1 cellular context compared by ENCODE assay signal in the genomic region with DNA sequence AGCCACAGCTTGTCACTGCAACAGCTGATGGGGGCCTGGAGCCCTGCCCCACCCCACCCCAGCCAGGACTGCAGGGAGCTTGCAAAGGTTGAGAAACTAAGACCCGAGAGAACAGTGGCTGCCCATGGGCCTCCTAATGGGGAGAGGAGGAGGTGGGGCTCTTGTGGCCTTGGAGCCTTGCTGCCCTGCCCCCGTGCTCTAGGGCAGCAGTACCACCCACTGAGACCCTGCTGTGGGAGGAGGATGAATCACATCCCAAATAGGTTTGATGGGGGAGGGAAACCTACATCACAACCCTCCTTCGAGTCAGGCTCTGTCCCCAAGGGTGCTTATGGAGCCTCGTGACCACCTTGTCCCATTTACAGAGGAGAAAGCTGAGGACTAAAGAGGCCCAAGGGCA.
TF ChIP-seq lines count a peak whose summit lies in the region.

No MANE protein-coding gene starts in this region.

TF ChIP-seq in HEK293, 187 proteins besides CTCF, POLR2A, EP300 and RAD21 (continued from another document):
- TF ChIP-seq, protein P1, sequence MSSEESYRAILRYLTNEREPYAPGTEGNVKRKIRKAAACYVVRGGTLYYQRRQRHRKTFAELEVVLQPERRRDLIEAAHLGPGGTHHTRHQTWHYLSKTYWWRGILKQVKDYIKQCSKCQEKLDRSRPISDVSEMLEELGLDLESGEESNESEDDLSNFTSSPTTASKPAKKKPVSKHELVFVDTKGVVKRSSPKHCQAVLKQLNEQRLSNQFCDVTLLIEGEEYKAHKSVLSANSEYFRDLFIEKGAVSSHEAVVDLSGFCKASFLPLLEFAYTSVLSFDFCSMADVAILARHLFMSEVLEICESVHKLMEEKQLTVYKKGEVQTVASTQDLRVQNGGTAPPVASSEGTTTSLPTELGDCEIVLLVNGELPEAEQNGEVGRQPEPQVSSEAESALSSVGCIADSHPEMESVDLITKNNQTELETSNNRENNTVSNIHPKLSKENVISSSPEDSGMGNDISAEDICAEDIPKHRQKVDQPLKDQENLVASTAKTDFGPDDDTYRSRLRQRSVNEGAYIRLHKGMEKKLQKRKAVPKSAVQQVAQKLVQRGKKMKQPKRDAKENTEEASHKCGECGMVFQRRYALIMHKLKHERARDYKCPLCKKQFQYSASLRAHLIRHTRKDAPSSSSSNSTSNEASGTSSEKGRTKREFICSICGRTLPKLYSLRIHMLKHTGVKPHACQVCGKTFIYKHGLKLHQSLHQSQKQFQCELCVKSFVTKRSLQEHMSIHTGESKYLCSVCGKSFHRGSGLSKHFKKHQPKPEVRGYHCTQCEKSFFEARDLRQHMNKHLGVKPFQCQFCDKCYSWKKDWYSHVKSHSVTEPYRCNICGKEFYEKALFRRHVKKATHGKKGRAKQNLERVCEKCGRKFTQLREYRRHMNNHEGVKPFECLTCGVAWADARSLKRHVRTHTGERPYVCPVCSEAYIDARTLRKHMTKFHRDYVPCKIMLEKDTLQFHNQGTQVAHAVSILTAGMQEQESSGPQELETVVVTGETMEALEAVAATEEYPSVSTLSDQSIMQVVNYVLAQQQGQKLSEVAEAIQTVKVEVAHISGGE (tag by site-specific recombination; conservative IDR thresholded peaks at IDR 0.05; ENCODE audit: low read depth) = no peak
- TF ChIP-seq SALL2 (tag by site-specific recombination; IDR thresholded peaks at IDR 0.05; ENCODE audit: borderline replicate concordance) = no peak
- TF ChIP-seq SP3 (tag by site-specific recombination; IDR thresholded peaks at IDR 0.05) = no peak
- no peak for TF ChIP-seq MZF1 (tag by site-specific recombination; IDR thresholded peaks at IDR 0.05; ENCODE audit: borderline replicate concordance)
- no peak for TF ChIP-seq ZNF48 (tag by site-specific recombination; IDR thresholded peaks at IDR 0.05)
- TF ChIP-seq BCL11B (tag by site-specific recombination; IDR thresholded peaks at IDR 0.05; ENCODE audit: low read depth) = no peak
- TF ChIP-seq ZFHX2 (tag by site-specific recombination; conservative IDR thresholded peaks at IDR 0.05) = peak; percentile 98
- no peak for TF ChIP-seq ZNF423 (tag by site-specific recombination; IDR thresholded peaks at IDR 0.05)
- TF ChIP-seq SP7 (tag by site-specific recombination; IDR thresholded peaks at IDR 0.05) = 0 out of 2 replicates have a peak, but pooled peaks have one; percentile 20
- TF ChIP-seq ZNF596 (tag by site-specific recombination; IDR thresholded peaks at IDR 0.05) = no peak
- no peak for TF ChIP-seq REPIN1 (tag by site-specific recombination; IDR thresholded peaks at IDR 0.05; ENCODE audit: low read depth)
- no peak for TF ChIP-seq ZNF391 (tag by site-specific recombination; IDR thresholded peaks at IDR 0.05; ENCODE audit: borderline replicate concordance, low read depth)
- TF ChIP-seq, protein P2, sequence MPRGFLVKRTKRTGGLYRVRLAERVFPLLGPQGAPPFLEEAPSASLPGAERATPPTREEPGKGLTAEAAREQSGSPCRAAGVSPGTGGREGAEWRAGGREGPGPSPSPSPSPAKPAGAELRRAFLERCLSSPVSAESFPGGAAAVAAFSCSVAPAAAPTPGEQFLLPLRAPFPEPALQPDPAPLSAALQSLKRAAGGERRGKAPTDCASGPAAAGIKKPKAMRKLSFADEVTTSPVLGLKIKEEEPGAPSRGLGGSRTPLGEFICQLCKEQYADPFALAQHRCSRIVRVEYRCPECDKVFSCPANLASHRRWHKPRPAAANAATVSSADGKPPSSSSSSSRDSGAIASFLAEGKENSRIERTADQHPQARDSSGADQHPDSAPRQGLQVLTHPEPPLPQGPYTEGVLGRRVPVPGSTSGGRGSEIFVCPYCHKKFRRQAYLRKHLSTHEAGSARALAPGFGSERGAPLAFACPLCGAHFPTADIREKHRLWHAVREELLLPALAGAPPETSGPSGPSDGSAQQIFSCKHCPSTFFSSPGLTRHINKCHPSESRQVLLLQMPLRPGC (tag by site-specific recombination; IDR thresholded peaks at IDR 0.05) = no peak
- 0 out of 2 replicates have a peak, but pooled peaks have one; percentile 12 for TF ChIP-seq SP2 (tag by site-specific recombination; IDR thresholded peaks at IDR 0.05)
- no peak for TF ChIP-seq ZNF623 (tag by site-specific recombination; IDR thresholded peaks at IDR 0.05)
- TF ChIP-seq ZNF266 (tag by site-specific recombination; IDR thresholded peaks at IDR 0.05; ENCODE audit: low read depth) = no peak
- no peak for TF ChIP-seq ZNF23 (tag by site-specific recombination; IDR thresholded peaks at IDR 0.05; ENCODE audit: borderline replicate concordance)
- no peak for TF ChIP-seq ZNF777 (tag by site-specific recombination; IDR thresholded peaks at IDR 0.05; ENCODE audit: borderline replicate concordance)
- no peak for TF ChIP-seq IKZF3 (tag by site-specific recombination; IDR thresholded peaks at IDR 0.05)
- peak; percentile 95 for TF ChIP-seq EGR2 (tag by site-specific recombination; IDR thresholded peaks at IDR 0.05; ENCODE audit: low read depth)
- no peak for TF ChIP-seq GLI4 (tag by site-specific recombination; IDR thresholded peaks at IDR 0.05)
- no peak for TF ChIP-seq FEZF1 (tag by site-specific recombination; IDR thresholded peaks at IDR 0.05)
- TF ChIP-seq, protein P3, sequence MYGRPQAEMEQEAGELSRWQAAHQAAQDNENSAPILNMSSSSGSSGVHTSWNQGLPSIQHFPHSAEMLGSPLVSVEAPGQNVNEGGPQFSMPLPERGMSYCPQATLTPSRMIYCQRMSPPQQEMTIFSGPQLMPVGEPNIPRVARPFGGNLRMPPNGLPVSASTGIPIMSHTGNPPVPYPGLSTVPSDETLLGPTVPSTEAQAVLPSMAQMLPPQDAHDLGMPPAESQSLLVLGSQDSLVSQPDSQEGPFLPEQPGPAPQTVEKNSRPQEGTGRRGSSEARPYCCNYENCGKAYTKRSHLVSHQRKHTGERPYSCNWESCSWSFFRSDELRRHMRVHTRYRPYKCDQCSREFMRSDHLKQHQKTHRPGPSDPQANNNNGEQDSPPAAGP (tag by site-specific recombination; IDR thresholded peaks at IDR 0.05) = 0 out of 2 replicates have a peak, but pooled peaks have one; percentile 34
- no peak for TF ChIP-seq ZNF324 (tag by site-specific recombination; IDR thresholded peaks at IDR 0.05)
- TF ChIP-seq ZEB2 (tag by site-specific recombination; IDR thresholded peaks at IDR 0.05) = no peak
- TF ChIP-seq ZNF558 (tag by site-specific recombination; IDR thresholded peaks at IDR 0.05) = no peak
- TF ChIP-seq ZNF350 (tag by site-specific recombination; IDR thresholded peaks at IDR 0.05) = no peak
- no peak for TF ChIP-seq ZNF561 (tag by site-specific recombination; IDR thresholded peaks at IDR 0.05; ENCODE audit: borderline replicate concordance)
- TF ChIP-seq, protein P4, sequence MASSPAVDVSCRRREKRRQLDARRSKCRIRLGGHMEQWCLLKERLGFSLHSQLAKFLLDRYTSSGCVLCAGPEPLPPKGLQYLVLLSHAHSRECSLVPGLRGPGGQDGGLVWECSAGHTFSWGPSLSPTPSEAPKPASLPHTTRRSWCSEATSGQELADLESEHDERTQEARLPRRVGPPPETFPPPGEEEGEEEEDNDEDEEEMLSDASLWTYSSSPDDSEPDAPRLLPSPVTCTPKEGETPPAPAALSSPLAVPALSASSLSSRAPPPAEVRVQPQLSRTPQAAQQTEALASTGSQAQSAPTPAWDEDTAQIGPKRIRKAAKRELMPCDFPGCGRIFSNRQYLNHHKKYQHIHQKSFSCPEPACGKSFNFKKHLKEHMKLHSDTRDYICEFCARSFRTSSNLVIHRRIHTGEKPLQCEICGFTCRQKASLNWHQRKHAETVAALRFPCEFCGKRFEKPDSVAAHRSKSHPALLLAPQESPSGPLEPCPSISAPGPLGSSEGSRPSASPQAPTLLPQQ (tag by site-specific recombination; IDR thresholded peaks at IDR 0.05) = no peak
- TF ChIP-seq GLIS1 (tag by site-specific recombination; IDR thresholded peaks at IDR 0.05) = peak; percentile 80
- TF ChIP-seq ZIC2 (tag by site-specific recombination; IDR thresholded peaks at IDR 0.05) = peak; percentile 89
- TF ChIP-seq, protein P5, sequence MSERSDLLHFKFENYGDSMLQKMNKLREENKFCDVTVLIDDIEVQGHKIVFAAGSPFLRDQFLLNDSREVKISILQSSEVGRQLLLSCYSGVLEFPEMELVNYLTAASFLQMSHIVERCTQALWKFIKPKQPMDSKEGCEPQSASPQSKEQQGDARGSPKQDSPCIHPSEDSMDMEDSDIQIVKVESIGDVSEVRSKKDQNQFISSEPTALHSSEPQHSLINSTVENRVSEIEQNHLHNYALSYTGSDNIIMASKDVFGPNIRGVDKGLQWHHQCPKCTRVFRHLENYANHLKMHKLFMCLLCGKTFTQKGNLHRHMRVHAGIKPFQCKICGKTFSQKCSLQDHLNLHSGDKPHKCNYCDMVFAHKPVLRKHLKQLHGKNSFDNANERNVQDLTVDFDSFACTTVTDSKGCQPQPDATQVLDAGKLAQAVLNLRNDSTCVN (tag by site-specific recombination; optimal IDR thresholded peaks at IDR 0.05) = no peak
- no peak for TF ChIP-seq ZSCAN23 (tag by site-specific recombination; IDR thresholded peaks at IDR 0.05)
- TF ChIP-seq ZNF121 (tag by site-specific recombination; IDR thresholded peaks at IDR 0.05) = 0 out of 2 replicates have a peak, but pooled peaks have one; percentile 37
